ENCODE assay signal across 8 cellular contexts in genomic region chr9:101533334-101534187, GRCh38. TPM values are rescaled to one million over a fixed set of nuclear protein-coding genes. Genes with fewer than 3 reads are reported as not detected.
DNase-seq lines count a peak whose midpoint lies in the region; ATAC-seq and TF ChIP-seq lines count a peak whose summit lies in the region.

Gene RNF20, plus strand, starts transcription at chr9:101533853. Its CDS starts 1,571 bp downstream, at chr9:101535424.

- peak; percentile 89 for ATAC-seq in CD8-positive, alpha-beta T cell
- ATAC-seq in GM19467 (IDR thresholded peaks at IDR 0.05; ENCODE audit: unreplicated experiment) (peak; percentile 98), lower lobe of right lung (peak; percentile 99)

- no peaks in the 10 kb centered on the region for H3K9me3 Mint-ChIP-seq in CD8-positive, alpha-beta T cell

- H3K9me3 ChIP-seq in CD8-positive, alpha-beta T cell (ENCODE audit: low read length) = no peaks in the 10 kb centered on the region
- H3K9me3 ChIP-seq in lower lobe of right lung = no peaks in the 10 kb centered on the region

- CTCF ChIA-PET in CD8-positive, alpha-beta T cell (lab: Charles Lee) = interaction anchor here (0.7 to 1.5 kb wide), 6 partner anchors 34 to 125 kb away, joined by 3 to 6 read pairs (median 4); no protein-coding TSS in a partner anchor

- peaks cover 8% of the 10 kb centered on the region for H3K36me3 Mint-ChIP-seq in CD8-positive, alpha-beta T cell

- H3K27me3 ChIP-seq in CD8-positive, alpha-beta T cell (ENCODE audit: insufficient read depth, low read length) = no peaks in the 10 kb centered on the region
- H3K27me3 ChIP-seq in lower lobe of right lung (ENCODE audit: low read depth) = no peaks in the 10 kb centered on the region

- peak within 1 kb of the TSS; percentile 98 for H3K27ac Mint-ChIP-seq in CD8-positive, alpha-beta T cell

- H3K4me1 Mint-ChIP-seq in CD8-positive, alpha-beta T cell (ENCODE audit: low read depth) = peaks cover 32% of the 10 kb centered on the region

- intact Hi-C loops in CD8-positive, alpha-beta T cell (cut with DNase I, micrococcal nuclease) = loop anchor here (1.0 to 10.0 kb wide), 6 partner anchors 37 to 1711 kb away; partner anchors contain the start of genes MRPL50 (in 2 of the 2), TEX10 (in 2 of the 2), ZNF189 (in 2 of the 2) and ERP44 (in 1 of the 2)
- intact Hi-C loops in lower lobe of right lung (cut with DNase I) = no loop called here

- H3K27me3 Mint-ChIP-seq in CD8-positive, alpha-beta T cell (ENCODE audit: low read depth) = peaks cover 6% of the 10 kb centered on the region

- H3K4me3 Mint-ChIP-seq in CD8-positive, alpha-beta T cell = peak within 1 kb of the TSS; percentile 90

- POLR2A ChIA-PET in CD8-positive, alpha-beta T cell (lab: Charles Lee) = interaction anchor here (0.7 to 2.2 kb wide), 6 partner anchors 34 to 135 kb away, joined by 3 to 19 read pairs (median 4); partner anchors contain the start of genes MRPL50 and ZNF189

- TF ChIP-seq CTCF in CD8-positive, alpha-beta T cell (IDR thresholded peaks at IDR 0.05) = no peak
- no peak for TF ChIP-seq CTCF in lower lobe of right lung (IDR thresholded peaks at IDR 0.05)

- peaks cover 37% of the 10 kb centered on the region for H3K4me1 ChIP-seq in CD8-positive, alpha-beta T cell (ENCODE audit: insufficient read depth, low read length)
- H3K4me1 ChIP-seq in lower lobe of right lung = peaks cover 35% of the 10 kb centered on the region

- H3K36me3 ChIP-seq in CD8-positive, alpha-beta T cell (ENCODE audit: insufficient read depth, low read length) = peaks cover 22% of the 10 kb centered on the region
- peaks cover 30% of the 10 kb centered on the region for H3K36me3 ChIP-seq in lower lobe of right lung

- DNase-seq in CD8-positive, alpha-beta T cell = peak; percentile 98 to 100 (median 100)
- DNase-seq in HS-27A (ENCODE audit: low read depth) (peak; percentile 93), NK-92 (lab: John Stamatoyannopoulos, UW; ENCODE audit: unreplicated experiment) (peak; percentile 85), lower lobe of right lung (peak; percentile 100)
- DNase-seq in activated CD8-positive, alpha-beta memory T cell treated with anti-CD3 and anti-CD28 coated beads for 1 hour (ENCODE audit: extremely low read depth in 1 of 2, low read depth in 1 of 2) = peak; percentile 99
- peak; percentile 100 for DNase-seq in effector CD4-positive, alpha-beta T cell
- peak; percentile 99 for DNase-seq in stimulated activated CD4-positive, alpha-beta T cell treated with anti-CD3 and anti-CD28 coated beads, TNF-alpha, amount 100 ng/mL, for 24 hours (ENCODE audit: low read depth in 3 of 3)

- H3K4me3 ChIP-seq in CD8-positive, alpha-beta T cell (ENCODE audit: low read depth, low read length) = peak within 1 kb of the TSS; percentile 84
- H3K4me3 ChIP-seq in lower lobe of right lung = peak within 1 kb of the TSS; percentile 83

- peak within 1 kb of the TSS; percentile 98 for H3K27ac ChIP-seq in CD8-positive, alpha-beta T cell (ENCODE audit: low read depth, low read length)
- H3K27ac ChIP-seq in lower lobe of right lung = peak within 1 kb of the TSS; percentile 94

RNA-seq across cellular contexts. Expression of gene RNF20, which starts in this region (rescaled TPM):
- 10 to 100 TPM; 20.1 to 24.4 TPM for total RNA-seq in CD8-positive, alpha-beta T cell
- total RNA-seq in lower lobe of right lung = 50.7 TPM

Comparison
In these comparisons a context has a peak if more than half of its experiments do, and no peak if none do; other contexts are left out.
1. Peak in every context shown above with its lines: DNase-seq, ATAC-seq, H3K4me3 ChIP-seq and H3K27ac ChIP-seq.